ENCODE assay signal across 8 cellular contexts in the genomic region with DNA sequence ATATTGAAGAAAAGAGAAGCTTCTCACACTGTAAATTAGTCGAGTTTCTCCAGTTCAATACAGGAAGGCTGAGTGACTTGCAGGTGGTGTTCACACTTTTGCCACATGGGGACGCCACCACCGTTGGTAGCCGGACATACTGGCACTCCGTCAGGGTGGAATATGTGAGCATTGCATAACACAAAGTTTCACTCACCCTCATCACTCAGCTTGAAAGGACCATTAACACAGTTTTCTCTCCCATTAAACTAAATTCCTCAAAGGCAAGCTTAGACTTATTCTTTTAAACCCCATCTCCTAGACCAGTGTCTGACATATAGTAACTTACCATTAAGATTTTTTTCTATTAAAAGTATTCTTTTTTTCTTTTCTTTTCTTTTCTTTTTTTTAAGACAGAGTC.
DNase-seq lines count a peak whose midpoint lies in the region; ATAC-seq, FAIRE-seq and TF ChIP-seq lines count a peak whose summit lies in the region.

No MANE protein-coding gene starts in this region.

- H2BK120ac ChIP-seq in mesenchymal stem cell (ENCODE audit: low read depth, low read length), result no peak overlapping the region

- H3K23ac ChIP-seq in mesenchymal stem cell (ENCODE audit: low read length in 2 of 2), result no peak overlapping the region

- H3K27me3 Mint-ChIP-seq in endodermal cell (ENCODE audit: insufficient read depth), result no peaks in the 10 kb centered on the region
- peaks cover 4 to 28% of the 10 kb centered on the region in 2 donors for H3K27me3 Mint-ChIP-seq in stimulated activated naive B cell treated with anti-CD40 and anti-IgM and Interleukin-4, amounts not matched to agents 10 μg/mL and 1 μg/mL and 100 μg/mL, for 72 hours

- CTCF ChIA-PET in A673 (lab: Charles Lee), result interaction anchor here (2.5 kb wide), 1 partner anchor 225 kb away, joined by 13 read pairs; no protein-coding TSS in a partner anchor

- H3K27ac ChIP-seq in A673 (ENCODE audit: low read depth, low read length, poor library complexity, severe bottlenecking), result no peak overlapping the region
- H3K27ac ChIP-seq in endodermal cell (ENCODE audit: low read depth, low read length), result no peak overlapping the region
- H3K27ac ChIP-seq in mesenchymal stem cell (ENCODE audit: low read length, poor library complexity, severe bottlenecking), result no peak overlapping the region

- H3K9me3 ChIP-seq in A673 (ENCODE audit: low read depth, low read length, poor library complexity, severe bottlenecking) (no peaks in the 10 kb centered on the region), endodermal cell (ENCODE audit: control insufficient read depth, low read length) (no peaks in the 10 kb centered on the region), mesenchymal stem cell (ENCODE audit: control insufficient read depth, low read length) (no peaks in the 10 kb centered on the region)

- peak; percentile 66 for ATAC-seq in HG02884 (IDR thresholded peaks at IDR 0.05; ENCODE audit: unreplicated experiment)
- ATAC-seq in stimulated activated naive B cell treated with anti-CD40 and anti-IgM and Interleukin-4, amounts not matched to agents 10 μg/mL and 1 μg/mL and 100 μg/mL, for 72 hours (replicated peaks), result peak; percentile 67 to 76

- no peak overlapping the region for H2BK5ac ChIP-seq in mesenchymal stem cell (ENCODE audit: low read depth, low read length, poor library complexity, severe bottlenecking)

- H2AK5ac ChIP-seq in mesenchymal stem cell (ENCODE audit: low read length, severe bottlenecking), result no peak overlapping the region

- no peak overlapping the region for H3K4me2 ChIP-seq in mesenchymal stem cell (ENCODE audit: low read length, poor library complexity, severe bottlenecking)

- peak; percentile 96 for TF ChIP-seq CTCF in A673 (conservative IDR thresholded peaks at IDR 0.05; ENCODE audit: low read depth, low read length)
- TF ChIP-seq CTCF in endodermal cell (conservative IDR thresholded peaks at IDR 0.05), result peak; percentile 98

- no peak overlapping the region for H3K4me3 Mint-ChIP-seq in endodermal cell
- H3K4me3 Mint-ChIP-seq in stimulated activated naive B cell treated with anti-CD40 and anti-IgM and Interleukin-4, amounts not matched to agents 10 μg/mL and 1 μg/mL and 100 μg/mL, for 72 hours, result no peak overlapping the region

- no TSS peak for BruUV-seq in A673 (replicated peaks; lab: Mats Ljungman, UMichigan)

- no peak overlapping the region for H3K18ac ChIP-seq in mesenchymal stem cell (ENCODE audit: low read depth in 1 of 2, low read length in 2 of 2)

- no peak overlapping the region for H4K8ac ChIP-seq in mesenchymal stem cell (ENCODE audit: low read length)

- H3K27ac Mint-ChIP-seq in endodermal cell, result no peak overlapping the region
- H3K27ac Mint-ChIP-seq in stimulated activated naive B cell treated with anti-CD40 and anti-IgM and Interleukin-4, amounts not matched to agents 10 μg/mL and 1 μg/mL and 100 μg/mL, for 72 hours, result no peak overlapping the region

- H3K4me1 ChIP-seq in A673 (ENCODE audit: insufficient read depth, low read length, poor library complexity, severe bottlenecking) (no peaks in the 10 kb centered on the region), endodermal cell (ENCODE audit: control insufficient read depth, insufficient read depth, low read length) (peaks cover 10% of the 10 kb centered on the region), mesenchymal stem cell (ENCODE audit: control insufficient read depth, insufficient read depth, low read depth, low read length) (peaks cover 4% of the 10 kb centered on the region)

- H3K4me3 ChIP-seq in A673 (ENCODE audit: low read depth, low read length, poor library complexity, severe bottlenecking), result no peak overlapping the region
- H3K4me3 ChIP-seq in endodermal cell (ENCODE audit: low read length), result no peak overlapping the region
- no peak overlapping the region for H3K4me3 ChIP-seq in mesenchymal stem cell (ENCODE audit: insufficient read depth in 1 of 2, low read depth in 1 of 2, low read length in 2 of 2)

- H3K14ac ChIP-seq in mesenchymal stem cell (ENCODE audit: low read length in 2 of 2), result no peak overlapping the region

- H3K9ac ChIP-seq in endodermal cell (ENCODE audit: extremely low read depth, low read length, poor library complexity, severe bottlenecking) (no peak overlapping the region), mesenchymal stem cell (ENCODE audit: low read length) (peak overlapping the region; percentile 7)

- H3K79me1 ChIP-seq in mesenchymal stem cell (replicated peaks; ENCODE audit: low read length, poor library complexity, severe bottlenecking), result no peaks in the 10 kb centered on the region

- no peaks in the 10 kb centered on the region for H3K9me3 Mint-ChIP-seq in endodermal cell
- H3K9me3 Mint-ChIP-seq in stimulated activated naive B cell treated with anti-CD40 and anti-IgM and Interleukin-4, amounts not matched to agents 10 μg/mL and 1 μg/mL and 100 μg/mL, for 72 hours, result peaks cover 0 to 5% of the 10 kb centered on the region in 2 donors

- H3K27me3 ChIP-seq in A673 (replicated peaks; ENCODE audit: insufficient read depth, low read depth, low read length, poor library complexity), result no peaks in the 10 kb centered on the region
- no peaks in the 10 kb centered on the region for H3K27me3 ChIP-seq in endodermal cell (ENCODE audit: control insufficient read depth, insufficient read depth, low read length, poor library complexity, severe bottlenecking)
- H3K27me3 ChIP-seq in mesenchymal stem cell (ENCODE audit: control insufficient read depth in 1 of 2, insufficient read depth in 1 of 2, low read length in 2 of 2), result no peaks in the 10 kb centered on the region

- H2AFZ ChIP-seq in mesenchymal stem cell (ENCODE audit: low read depth, low read length), result no peak overlapping the region

- H2BK15ac ChIP-seq in mesenchymal stem cell (ENCODE audit: low read depth, poor library complexity, severe bottlenecking), result no peak overlapping the region

- H3K4ac ChIP-seq in mesenchymal stem cell (ENCODE audit: low read depth in 1 of 2, low read length in 2 of 2), result no peak overlapping the region

- peak; percentile 82 for DNase-seq in A673 (ENCODE audit: low spot score)
- no peak for DNase-seq in GM12892 (ENCODE audit: insufficient read length)
- peak; percentile 37 for DNase-seq in NCI-H2107 (lab: John Stamatoyannopoulos, UW)
- peak; percentile 55 for DNase-seq in activated CD4-positive, CD25-positive, alpha-beta regulatory T cell treated with anti-CD3 and anti-CD28 coated beads, Interleukin-2, amount 50 U/mL, for 72 hours
- peak; percentile 93 for DNase-seq in endodermal cell
- DNase-seq in mesenchymal stem cell, result peak; percentile 76
- DNase-seq in stimulated activated naive B cell treated with anti-CD40 and anti-IgM and Interleukin-4, amounts not matched to agents 10 μg/mL and 1 μg/mL and 100 μg/mL, for 72 hours, result peak; percentile 26

- H2BK12ac ChIP-seq in mesenchymal stem cell (ENCODE audit: low read length in 2 of 2), result no peak overlapping the region

- no peaks in the 10 kb centered on the region for H3K36me3 Mint-ChIP-seq in endodermal cell (ENCODE audit: low read depth)
- peaks cover 2 to 6% of the 10 kb centered on the region in 2 donors for H3K36me3 Mint-ChIP-seq in stimulated activated naive B cell treated with anti-CD40 and anti-IgM and Interleukin-4, amounts not matched to agents 10 μg/mL and 1 μg/mL and 100 μg/mL, for 72 hours

- intact Hi-C loops in A673 (cut with micrococcal nuclease; ENCODE audit: unreplicated experiment), result loop anchor here (1.0 to 10.0 kb wide), 4 partner anchors 149 to 809 kb away; a partner anchor contains a TSS

- POLR2A ChIA-PET in A673 (lab: Charles Lee; ENCODE audit: low non-redundant PET), result no interaction called here

- WGBS in endodermal cell (ENCODE audit: insufficient coverage in 1 of 2, insufficient read length in 1 of 2), 2 experiments, result 22% methylated on average over 5 of the region's 5 CpGs; no CpG with 5 or more reads in 1 of the 2 experiments
- WGBS in mesenchymal stem cell, result 17% methylated on average over 5 of the region's 5 CpGs

- H3K36me3 ChIP-seq in A673 (ENCODE audit: insufficient read depth, low read length, poor library complexity, severe bottlenecking), result no peaks in the 10 kb centered on the region
- no peaks in the 10 kb centered on the region for H3K36me3 ChIP-seq in endodermal cell (ENCODE audit: control insufficient read depth, insufficient read depth, low read length)
- no peaks in the 10 kb centered on the region for H3K36me3 ChIP-seq in mesenchymal stem cell (ENCODE audit: control insufficient read depth in 1 of 2, insufficient read depth in 2 of 2, low read depth in 1 of 2, low read length in 2 of 2)

- H4K91ac ChIP-seq in mesenchymal stem cell (ENCODE audit: low read length), result no peak overlapping the region

- no peak for TF ChIP-seq POLR2A in GM12892 (IDR thresholded peaks at IDR 0.05; ENCODE audit: low read depth, low read length)

- H3K4me1 Mint-ChIP-seq in endodermal cell, result peaks cover 24% of the 10 kb centered on the region
- H3K4me1 Mint-ChIP-seq in stimulated activated naive B cell treated with anti-CD40 and anti-IgM and Interleukin-4, amounts not matched to agents 10 μg/mL and 1 μg/mL and 100 μg/mL, for 72 hours, result peaks cover 0 to 3% of the 10 kb centered on the region in 2 donors

- FAIRE-seq in GM12892 (lab: Jason Lieb, UNC), result peak; percentile 72
